Comparison of ENCODE assay signal across 8 cellular contexts in the genomic region with DNA sequence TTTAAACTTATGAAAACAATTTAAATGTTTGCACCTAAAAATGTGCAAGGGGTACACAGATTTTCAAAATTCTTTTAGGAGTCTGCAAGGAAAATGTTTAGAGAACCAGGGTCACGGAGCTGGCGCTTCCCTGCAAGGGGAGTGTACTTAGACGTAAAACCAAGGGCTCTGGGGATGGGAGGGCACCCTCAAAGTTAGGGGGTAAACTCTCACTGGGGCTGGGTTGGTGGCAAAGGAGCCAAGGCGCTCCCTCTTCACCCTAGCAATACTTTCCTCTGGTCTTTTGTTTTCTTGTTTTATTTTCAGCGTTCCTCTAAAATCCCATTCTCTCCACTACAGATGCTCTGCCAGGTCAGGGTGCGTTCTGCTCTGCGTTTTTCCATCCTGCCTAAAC. TPM values are rescaled to one million over a fixed set of nuclear protein-coding genes. Genes with fewer than 3 reads are reported as not detected.
A peak's percentile ranks its signal among the peaks of the same experiment; 100 is the strongest.
DNase-seq lines count a peak whose midpoint lies in the region; ATAC-seq lines count a peak whose summit lies in the region.

No MANE protein-coding gene starts in this region.

- H3K27me3 Mint-ChIP-seq in activated naive CD4-positive, alpha-beta T cell treated with anti-CD3 and anti-CD28 coated beads for 36 hours (ENCODE audit: low read depth): no peaks in the 10 kb centered on the region
- H3K27me3 Mint-ChIP-seq in central memory CD8-positive, alpha-beta T cell: no peaks in the 10 kb centered on the region

- H3K4me1 ChIP-seq in mesodermal cell (ENCODE audit: control insufficient read depth, insufficient read depth, low read length, poor library complexity, severe bottlenecking) (no peaks in the 10 kb centered on the region), urinary bladder (ENCODE audit: insufficient read depth) (no peaks in the 10 kb centered on the region)

- no peak for ATAC-seq in activated naive CD4-positive, alpha-beta T cell treated with anti-CD3 and anti-CD28 coated beads, Interleukin-2, amount 50 U/mL, for 72 hours
- ATAC-seq in central memory CD8-positive, alpha-beta T cell (replicated peaks; ENCODE audit: extremely low read depth, poor library complexity, severe bottlenecking): no peak

- 16 to 27% methylated on average over 5 to 7 of the region's 7 CpGs for WGBS in mesodermal cell (ENCODE audit: insufficient coverage in 2 of 2), 2 experiments
- WGBS in urinary bladder: 24% methylated on average over 7 of the region's 7 CpGs

- no peak overlapping the region for H3K27ac Mint-ChIP-seq in activated naive CD4-positive, alpha-beta T cell treated with anti-CD3 and anti-CD28 coated beads for 36 hours
- peak overlapping the region in 1 of 2 donors; percentile 85 for H3K27ac Mint-ChIP-seq in activated naive CD4-positive, alpha-beta T cell treated with anti-CD3 and anti-CD28 coated beads, Interleukin-2, amount 50 U/mL, for 72 hours
- H3K27ac Mint-ChIP-seq in central memory CD8-positive, alpha-beta T cell (ENCODE audit: low read depth): peak overlapping the region; percentile 92

- H3K27ac ChIP-seq in mesodermal cell (ENCODE audit: low read depth, low read length, severe bottlenecking): peak overlapping the region; percentile 77
- H3K27ac ChIP-seq in urinary bladder (ENCODE audit: low read depth): no peak overlapping the region

- intact Hi-C loops in activated naive CD4-positive, alpha-beta T cell treated with anti-CD3 and anti-CD28 coated beads for 36 hours (cut with micrococcal nuclease): no loop called here

- no peaks in the 10 kb centered on the region for H3K9me3 ChIP-seq in mesodermal cell (ENCODE audit: control insufficient read depth, low read length)

- H3K4me3 ChIP-seq in mesodermal cell (ENCODE audit: extremely low read depth, insufficient read depth, low read length, poor library complexity, severe bottlenecking) (peak overlapping the region; percentile 51), urinary bladder (ENCODE audit: low read depth, low read length) (peak overlapping the region; percentile 34)

- peaks cover 7% of the 10 kb centered on the region for H3K4me1 Mint-ChIP-seq in activated naive CD4-positive, alpha-beta T cell treated with anti-CD3 and anti-CD28 coated beads for 36 hours (ENCODE audit: low read depth)
- peaks cover 9% of the 10 kb centered on the region for H3K4me1 Mint-ChIP-seq in central memory CD8-positive, alpha-beta T cell

- no peaks in the 10 kb centered on the region for H3K36me3 Mint-ChIP-seq in activated naive CD4-positive, alpha-beta T cell treated with anti-CD3 and anti-CD28 coated beads for 36 hours (ENCODE audit: low read depth)
- no peaks in the 10 kb centered on the region for H3K36me3 Mint-ChIP-seq in activated naive CD4-positive, alpha-beta T cell treated with anti-CD3 and anti-CD28 coated beads, Interleukin-2, amount 50 U/mL, for 72 hours
- H3K36me3 Mint-ChIP-seq in central memory CD8-positive, alpha-beta T cell (ENCODE audit: insufficient read depth): peaks cover 8% of the 10 kb centered on the region

- H3K36me3 ChIP-seq in mesodermal cell (ENCODE audit: control insufficient read depth, insufficient read depth, low read length): no peaks in the 10 kb centered on the region
- H3K36me3 ChIP-seq in urinary bladder (ENCODE audit: insufficient read depth): no peaks in the 10 kb centered on the region

- DNase-seq in activated naive CD4-positive, alpha-beta T cell treated with anti-CD3 and anti-CD28 coated beads for 36 hours: no peak
- no peak for DNase-seq in activated naive CD4-positive, alpha-beta T cell treated with anti-CD3 and anti-CD28 coated beads, Interleukin-2, amount 50 U/mL, for 72 hours (ENCODE audit: low spot score in 2 of 2)
- no peak for DNase-seq in central memory CD8-positive, alpha-beta T cell (ENCODE audit: low spot score in 2 of 2)
- DNase-seq in NCI-H69 (lab: John Stamatoyannopoulos, UW): no peak
- DNase-seq in SKM-1 (lab: John Stamatoyannopoulos, UW; ENCODE audit: unreplicated experiment): no peak
- no peak for DNase-seq in stimulated activated CD4-positive, alpha-beta T cell treated with anti-CD3 and anti-CD28 coated beads, Interleukin-15, amount 100 ng/mL, for 24 hours

- CTCF ChIA-PET in activated naive CD4-positive, alpha-beta T cell treated with anti-CD3 and anti-CD28 coated beads for 36 hours (lab: Charles Lee): no interaction called here

- H3K9me3 Mint-ChIP-seq in activated naive CD4-positive, alpha-beta T cell treated with anti-CD3 and anti-CD28 coated beads for 36 hours: no peaks in the 10 kb centered on the region
- H3K9me3 Mint-ChIP-seq in activated naive CD4-positive, alpha-beta T cell treated with anti-CD3 and anti-CD28 coated beads, Interleukin-2, amount 50 U/mL, for 72 hours: no peaks in the 10 kb centered on the region
- no peaks in the 10 kb centered on the region for H3K9me3 Mint-ChIP-seq in central memory CD8-positive, alpha-beta T cell

- H3K4me3 Mint-ChIP-seq in activated naive CD4-positive, alpha-beta T cell treated with anti-CD3 and anti-CD28 coated beads for 36 hours: peak overlapping the region; percentile 86
- peak overlapping the region; percentile 83 for H3K4me3 Mint-ChIP-seq in central memory CD8-positive, alpha-beta T cell

RNA-seq across cellular contexts. Expression of a gene that starts 20.0 kb away (rescaled TPM):
- total RNA-seq in activated naive CD4-positive, alpha-beta T cell treated with anti-CD3 and anti-CD28 coated beads for 36 hours: not detected
- total RNA-seq in activated naive CD4-positive, alpha-beta T cell treated with anti-CD3 and anti-CD28 coated beads, Interleukin-2, amount 50 U/mL, for 72 hours: not detected
- not detected for polyA plus RNA-seq in mesodermal cell (2013, experiment 1 of 2)
- not detected for polyA plus RNA-seq in mesodermal cell (2013, experiment 2 of 2)
- not detected for total RNA-seq in urinary bladder
- not detected for polyA plus RNA-seq in urinary bladder

RNA-seq across cellular contexts. Expression of a gene that starts 42.9 kb away (rescaled TPM):
- total RNA-seq in activated naive CD4-positive, alpha-beta T cell treated with anti-CD3 and anti-CD28 coated beads for 36 hours: 10 to 100 TPM in 1 of 2 experiments, 1 to 10 TPM in 1; 7.7 to 10.2 TPM
- 1 to 10 TPM; 4.2 to 6.6 TPM for total RNA-seq in activated naive CD4-positive, alpha-beta T cell treated with anti-CD3 and anti-CD28 coated beads, Interleukin-2, amount 50 U/mL, for 72 hours
- 67.4 TPM for polyA plus RNA-seq in mesodermal cell (2013, experiment 1 of 2)
- polyA plus RNA-seq in mesodermal cell (2013, experiment 2 of 2): 73.2 TPM
- total RNA-seq in urinary bladder: 109 TPM
- 84.5 TPM for polyA plus RNA-seq in urinary bladder

RNA-seq across cellular contexts. Expression of a gene that starts 43.0 kb away (rescaled TPM):
- total RNA-seq in activated naive CD4-positive, alpha-beta T cell treated with anti-CD3 and anti-CD28 coated beads for 36 hours: 10 to 100 TPM; 14.9 to 17.1 TPM
- total RNA-seq in activated naive CD4-positive, alpha-beta T cell treated with anti-CD3 and anti-CD28 coated beads, Interleukin-2, amount 50 U/mL, for 72 hours: 1 to 10 TPM; 2.8 to 6.4 TPM
- 10.9 TPM for polyA plus RNA-seq in mesodermal cell (2013, experiment 1 of 2)
- 10.4 TPM for polyA plus RNA-seq in mesodermal cell (2013, experiment 2 of 2)
- total RNA-seq in urinary bladder: 7.6 TPM
- 6.3 TPM for polyA plus RNA-seq in urinary bladder
